1 cellular context compared by ENCODE assay signal in genomic region chr19:46990998-46991676, GRCh38.
TF ChIP-seq lines count a peak whose summit lies in the region.

No MANE protein-coding gene starts in this region.

TF ChIP-seq in HCT116, 20 proteins besides CTCF, POLR2A, EP300 and RAD21 (continued from another document):
- no peak for TF ChIP-seq FOSL1 (IDR thresholded peaks at IDR 0.05; ENCODE audit: low read depth)
- TF ChIP-seq, protein P1, sequence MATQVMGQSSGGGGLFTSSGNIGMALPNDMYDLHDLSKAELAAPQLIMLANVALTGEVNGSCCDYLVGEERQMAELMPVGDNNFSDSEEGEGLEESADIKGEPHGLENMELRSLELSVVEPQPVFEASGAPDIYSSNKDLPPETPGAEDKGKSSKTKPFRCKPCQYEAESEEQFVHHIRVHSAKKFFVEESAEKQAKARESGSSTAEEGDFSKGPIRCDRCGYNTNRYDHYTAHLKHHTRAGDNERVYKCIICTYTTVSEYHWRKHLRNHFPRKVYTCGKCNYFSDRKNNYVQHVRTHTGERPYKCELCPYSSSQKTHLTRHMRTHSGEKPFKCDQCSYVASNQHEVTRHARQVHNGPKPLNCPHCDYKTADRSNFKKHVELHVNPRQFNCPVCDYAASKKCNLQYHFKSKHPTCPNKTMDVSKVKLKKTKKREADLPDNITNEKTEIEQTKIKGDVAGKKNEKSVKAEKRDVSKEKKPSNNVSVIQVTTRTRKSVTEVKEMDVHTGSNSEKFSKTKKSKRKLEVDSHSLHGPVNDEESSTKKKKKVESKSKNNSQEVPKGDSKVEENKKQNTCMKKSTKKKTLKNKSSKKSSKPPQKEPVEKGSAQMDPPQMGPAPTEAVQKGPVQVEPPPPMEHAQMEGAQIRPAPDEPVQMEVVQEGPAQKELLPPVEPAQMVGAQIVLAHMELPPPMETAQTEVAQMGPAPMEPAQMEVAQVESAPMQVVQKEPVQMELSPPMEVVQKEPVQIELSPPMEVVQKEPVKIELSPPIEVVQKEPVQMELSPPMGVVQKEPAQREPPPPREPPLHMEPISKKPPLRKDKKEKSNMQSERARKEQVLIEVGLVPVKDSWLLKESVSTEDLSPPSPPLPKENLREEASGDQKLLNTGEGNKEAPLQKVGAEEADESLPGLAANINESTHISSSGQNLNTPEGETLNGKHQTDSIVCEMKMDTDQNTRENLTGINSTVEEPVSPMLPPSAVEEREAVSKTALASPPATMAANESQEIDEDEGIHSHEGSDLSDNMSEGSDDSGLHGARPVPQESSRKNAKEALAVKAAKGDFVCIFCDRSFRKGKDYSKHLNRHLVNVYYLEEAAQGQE (IDR thresholded peaks at IDR 0.05; ENCODE audit: low read depth): no peak
